In genomic region chr1:188700116-188700515, GRCh38 we compare ENCODE assay signal across 26 cellular contexts.
"Had no signal": no experiment of that assay in that cellular context is flagged by ENCODE, and none has a peak within 500 bp of the region (broad histone marks: within the 10 kb centered on the region; RNA-seq: fewer than 3 reads in every experiment).

No MANE protein-coding gene starts in this region.

- H3K9me3 ChIP-seq: colonic mucosa, gastrocnemius medialis had no signal

- DNase-seq: activated CD4-positive, alpha-beta memory T cell treated with anti-CD3 and anti-CD28 coated beads for 36 hours; activated CD4-positive, alpha-beta T cell treated with anti-CD3 and anti-CD28 coated beads for 36 hours; activated CD4-positive, alpha-beta T cell treated with anti-CD3 and anti-CD28 coated beads, Interleukin-2, amount 10 ng/mL, durations not matched to agents 24 days and 14 days; activated CD4-positive, CD25-positive, alpha-beta regulatory T cell; activated CD4-positive, CD25-positive, alpha-beta regulatory T cell treated with anti-CD3 and anti-CD28 coated beads, Interleukin-2, amount 50 U/mL, for 72 hours; activated CD8-positive, alpha-beta memory T cell treated with anti-CD3 and anti-CD28 coated beads, Interleukin-2, amount 50 U/mL, for 48 hours; activated gamma-delta T cell treated with Interleukin-2 at 50 U/mL for 16 hours; activated naive CD4-positive, alpha-beta T cell treated with anti-CD3 and anti-CD28 coated beads, Interleukin-2, amount 50 U/mL, for 16 hours; activated naive CD4-positive, alpha-beta T cell treated with Interleukin-2 at 50 U/mL for 16 hours; activated T-cell treated with anti-CD3 and anti-CD28 coated beads for 4 hours; activated T-cell treated with anti-CD3 and anti-CD28 coated beads, Interleukin-2, amount 50 U/mL, for 24 hours; activated T-cell treated with anti-CD3 and anti-CD28 coated beads, Interleukin-2, amount 50 U/mL, for 72 hours; amniotic stem cell; anterior cingulate cortex; brain microvascular endothelial cell; caudate nucleus; cerebellar nuclear complex; colonic mucosa; effector CD8-positive, alpha-beta T cell; foreskin keratinocyte; gastrocnemius medialis; glutamatergic neuron; heart left ventricle; T-helper 2 cell had no signal

- H3K9me3 Mint-ChIP-seq: activated CD4-positive, alpha-beta T cell treated with anti-CD3 and anti-CD28 coated beads, Interleukin-2, amount 10 ng/mL, durations not matched to agents 24 days and 14 days had no signal

- ATAC-seq: activated CD4-positive, alpha-beta T cell treated with anti-CD3 and anti-CD28 coated beads for 36 hours; activated T-cell treated with anti-CD3 and anti-CD28 coated beads, Interleukin-2, amount 50 U/mL, for 72 hours; esophagus mucosa; foreskin keratinocyte; gastrocnemius medialis; heart left ventricle had no signal

- H3K36me3 ChIP-seq: brain microvascular endothelial cell, colonic mucosa, gastrocnemius medialis, heart left ventricle had no signal

- H3K4me3 Mint-ChIP-seq: activated CD4-positive, alpha-beta memory T cell treated with anti-CD3 and anti-CD28 coated beads for 36 hours; activated CD4-positive, alpha-beta T cell treated with anti-CD3 and anti-CD28 coated beads for 36 hours; activated CD4-positive, alpha-beta T cell treated with anti-CD3 and anti-CD28 coated beads, Interleukin-2, amount 10 ng/mL, durations not matched to agents 24 days and 14 days; activated naive CD8-positive, alpha-beta T cell; activated T-cell treated with anti-CD3 and anti-CD28 coated beads, Interleukin-2, amount 50 U/mL, for 24 hours; activated T-cell treated with anti-CD3 and anti-CD28 coated beads, Interleukin-2, amount 50 U/mL, for 72 hours had no signal

- H3K36me3 Mint-ChIP-seq: activated CD4-positive, alpha-beta memory T cell treated with anti-CD3 and anti-CD28 coated beads for 36 hours; activated naive CD8-positive, alpha-beta T cell had no signal

- H3K4me1 Mint-ChIP-seq: activated CD4-positive, alpha-beta T cell treated with anti-CD3 and anti-CD28 coated beads for 36 hours; activated CD4-positive, alpha-beta T cell treated with anti-CD3 and anti-CD28 coated beads, Interleukin-2, amount 10 ng/mL, durations not matched to agents 24 days and 14 days had no signal

- H3K27ac Mint-ChIP-seq: activated CD4-positive, alpha-beta memory T cell treated with anti-CD3 and anti-CD28 coated beads for 36 hours; activated CD4-positive, alpha-beta T cell treated with anti-CD3 and anti-CD28 coated beads for 36 hours; activated CD4-positive, alpha-beta T cell treated with anti-CD3 and anti-CD28 coated beads, Interleukin-2, amount 10 ng/mL, durations not matched to agents 24 days and 14 days; activated naive CD8-positive, alpha-beta T cell; activated T-cell treated with anti-CD3 and anti-CD28 coated beads, Interleukin-2, amount 50 U/mL, for 24 hours; activated T-cell treated with anti-CD3 and anti-CD28 coated beads, Interleukin-2, amount 50 U/mL, for 72 hours had no signal

- H3K4me3 ChIP-seq: colonic mucosa, gastrocnemius medialis, heart left ventricle had no signal

- H3K27me3 Mint-ChIP-seq: activated CD4-positive, alpha-beta memory T cell treated with anti-CD3 and anti-CD28 coated beads for 36 hours; activated CD4-positive, alpha-beta T cell treated with anti-CD3 and anti-CD28 coated beads for 36 hours; activated CD4-positive, alpha-beta T cell treated with anti-CD3 and anti-CD28 coated beads, Interleukin-2, amount 10 ng/mL, durations not matched to agents 24 days and 14 days; activated naive CD8-positive, alpha-beta T cell; activated T-cell treated with anti-CD3 and anti-CD28 coated beads, Interleukin-2, amount 50 U/mL, for 24 hours had no signal

- H3K27me3 ChIP-seq: brain microvascular endothelial cell, colonic mucosa, foreskin keratinocyte, gastrocnemius medialis, heart left ventricle had no signal

- H3K27ac ChIP-seq: brain microvascular endothelial cell, colonic mucosa, foreskin keratinocyte, gastrocnemius medialis, heart left ventricle had no signal

- H3K4me1 ChIP-seq: colonic mucosa, foreskin keratinocyte, gastrocnemius medialis, heart left ventricle had no signal
